In genomic region chr2:10432315-10433181, GRCh38 we compare ENCODE assay signal across 8 cellular contexts. TPM values are rescaled to one million over a fixed set of nuclear protein-coding genes. Genes with fewer than 3 reads are reported as not detected.
DNase-seq lines count a peak whose midpoint lies in the region; ATAC-seq and TF ChIP-seq lines count a peak whose summit lies in the region.

No MANE protein-coding gene starts in this region.

- intact Hi-C loops in heart right ventricle (cut with DNase I) = loop anchor here in 5 of 10 donors (5.0 to 10.0 kb wide), 6 partner anchors 232 to 628 kb away; no protein-coding TSS in a partner anchor

- ATAC-seq in heart right ventricle (peak in 3 of 8 donors; percentile 26 to 48 (median 28)), GM18519 (IDR thresholded peaks at IDR 0.05; ENCODE audit: low FRiP score, unreplicated experiment) (no peak), HG03139 (IDR thresholded peaks at IDR 0.05; ENCODE audit: unreplicated experiment) (no peak)
- ATAC-seq in stimulated activated naive B cell treated with anti-CD40 and anti-IgM and Interleukin-4, amounts not matched to agents 10 μg/mL and 1 μg/mL and 100 μg/mL, for 72 hours (replicated peaks) = peak; percentile 26 to 63

- H3K9me3 ChIP-seq in SJCRH30 (replicated peaks) = no peaks in the 10 kb centered on the region
- no peaks in the 10 kb centered on the region for H3K9me3 ChIP-seq in heart right ventricle

- peak; percentile 24 to 39 for DNase-seq in NOMO-1 (lab: John Stamatoyannopoulos, UW; ENCODE audit: unreplicated experiment in 2 of 2)
- no peak for DNase-seq in NOMO-1 treated with dmso at 0.1 percent for 144 hours (lab: John Stamatoyannopoulos, UW; ENCODE audit: unreplicated experiment)
- peak; percentile 77 to 84 for DNase-seq in SJCRH30
- no peak for DNase-seq in heart right ventricle
- no peak for DNase-seq in stimulated activated naive B cell treated with anti-CD40 and anti-IgM and Interleukin-4, amounts not matched to agents 10 μg/mL and 1 μg/mL and 100 μg/mL, for 72 hours
- DNase-seq in cerebellar nuclear complex (lab: John Stamatoyannopoulos, UW) = no peak

- TF ChIP-seq CTCF in heart right ventricle (IDR thresholded peaks at IDR 0.05) = no peak

- H3K4me3 ChIP-seq in SJCRH30 = peak overlapping the region; percentile 55
- H3K4me3 ChIP-seq in heart right ventricle = peak overlapping the region in 7 of 10 donors; percentile 19 to 61 (median 46)

- peaks cover 16% of the 10 kb centered on the region for H3K4me1 ChIP-seq in SJCRH30
- peaks cover 0 to 26% (median 10%) of the 10 kb centered on the region in 9 donors for H3K4me1 ChIP-seq in heart right ventricle

- H3K36me3 ChIP-seq in SJCRH30 (no peaks in the 10 kb centered on the region), heart right ventricle (peaks cover 0 to 6% (median 0%) of the 10 kb centered on the region in 9 donors)

- no peaks in the 10 kb centered on the region for H3K27me3 ChIP-seq in SJCRH30
- H3K27me3 ChIP-seq in heart right ventricle = peaks cover 0 to 8% (median 0%) of the 10 kb centered on the region in 7 donors

- peaks cover 2 to 11% of the 10 kb centered on the region in 2 donors for H3K36me3 Mint-ChIP-seq in stimulated activated naive B cell treated with anti-CD40 and anti-IgM and Interleukin-4, amounts not matched to agents 10 μg/mL and 1 μg/mL and 100 μg/mL, for 72 hours

- peaks cover 4 to 6% of the 10 kb centered on the region in 2 donors for H3K27me3 Mint-ChIP-seq in stimulated activated naive B cell treated with anti-CD40 and anti-IgM and Interleukin-4, amounts not matched to agents 10 μg/mL and 1 μg/mL and 100 μg/mL, for 72 hours

- H3K27ac Mint-ChIP-seq in stimulated activated naive B cell treated with anti-CD40 and anti-IgM and Interleukin-4, amounts not matched to agents 10 μg/mL and 1 μg/mL and 100 μg/mL, for 72 hours = peak overlapping the region; percentile 75

- H3K4me1 Mint-ChIP-seq in stimulated activated naive B cell treated with anti-CD40 and anti-IgM and Interleukin-4, amounts not matched to agents 10 μg/mL and 1 μg/mL and 100 μg/mL, for 72 hours = peaks cover 17 to 42% of the 10 kb centered on the region in 2 donors

- 29 to 31% methylated on average over 44 to 49 of the region's 49 CpGs for WGBS in heart right ventricle, 2 donors

- H3K27ac ChIP-seq in SJCRH30 = peak overlapping the region; percentile 42
- peak overlapping the region in 1 of 10 donors; percentile 73 for H3K27ac ChIP-seq in heart right ventricle

- H3K9me3 Mint-ChIP-seq in stimulated activated naive B cell treated with anti-CD40 and anti-IgM and Interleukin-4, amounts not matched to agents 10 μg/mL and 1 μg/mL and 100 μg/mL, for 72 hours = no peaks in the 10 kb centered on the region

- H3K4me3 Mint-ChIP-seq in stimulated activated naive B cell treated with anti-CD40 and anti-IgM and Interleukin-4, amounts not matched to agents 10 μg/mL and 1 μg/mL and 100 μg/mL, for 72 hours = peak overlapping the region; percentile 78 to 83

RNA-seq across cellular contexts. Expression of gene ODC1, which starts 15.6 kb away (rescaled TPM):
- total RNA-seq in SJCRH30 (2014; rRNA removed; shearing (Covaris generic)) = 362 and 380 TPM in 2 replicates
- total RNA-seq in heart right ventricle = 10 to 100 TPM; 25.4 to 92.8 (median 56.0) TPM
- polyA plus RNA-seq in heart right ventricle = 10 to 100 TPM in 1 of 2 donors, 1 to 10 TPM in 1; 4.1 to 81.9 TPM

Comparison
In these comparisons a context has a peak if more than half of its experiments do, and no peak if none do; other contexts are left out.
1. DNase-seq: peak in NOMO-1 (2 of 2) and SJCRH30 (2 of 2); none in NOMO-1 treated with dmso at 0.1 percent for 144 hours (single experiment), heart right ventricle (0 of 2), stimulated activated naive B cell treated with anti-CD40 and anti-IgM and Interleukin-4, amounts not matched to agents 10 μg/mL and 1 μg/mL and 100 μg/mL, for 72 hours (single experiment) and cerebellar nuclear complex (0 of 2).
2. ATAC-seq: peak in stimulated activated naive B cell treated with anti-CD40 and anti-IgM and Interleukin-4, amounts not matched to agents 10 μg/mL and 1 μg/mL and 100 μg/mL, for 72 hours (2 of 2); none in GM18519 (single experiment) and HG03139 (single experiment).